14 cellular contexts compared by ENCODE assay signal in the genomic region with DNA sequence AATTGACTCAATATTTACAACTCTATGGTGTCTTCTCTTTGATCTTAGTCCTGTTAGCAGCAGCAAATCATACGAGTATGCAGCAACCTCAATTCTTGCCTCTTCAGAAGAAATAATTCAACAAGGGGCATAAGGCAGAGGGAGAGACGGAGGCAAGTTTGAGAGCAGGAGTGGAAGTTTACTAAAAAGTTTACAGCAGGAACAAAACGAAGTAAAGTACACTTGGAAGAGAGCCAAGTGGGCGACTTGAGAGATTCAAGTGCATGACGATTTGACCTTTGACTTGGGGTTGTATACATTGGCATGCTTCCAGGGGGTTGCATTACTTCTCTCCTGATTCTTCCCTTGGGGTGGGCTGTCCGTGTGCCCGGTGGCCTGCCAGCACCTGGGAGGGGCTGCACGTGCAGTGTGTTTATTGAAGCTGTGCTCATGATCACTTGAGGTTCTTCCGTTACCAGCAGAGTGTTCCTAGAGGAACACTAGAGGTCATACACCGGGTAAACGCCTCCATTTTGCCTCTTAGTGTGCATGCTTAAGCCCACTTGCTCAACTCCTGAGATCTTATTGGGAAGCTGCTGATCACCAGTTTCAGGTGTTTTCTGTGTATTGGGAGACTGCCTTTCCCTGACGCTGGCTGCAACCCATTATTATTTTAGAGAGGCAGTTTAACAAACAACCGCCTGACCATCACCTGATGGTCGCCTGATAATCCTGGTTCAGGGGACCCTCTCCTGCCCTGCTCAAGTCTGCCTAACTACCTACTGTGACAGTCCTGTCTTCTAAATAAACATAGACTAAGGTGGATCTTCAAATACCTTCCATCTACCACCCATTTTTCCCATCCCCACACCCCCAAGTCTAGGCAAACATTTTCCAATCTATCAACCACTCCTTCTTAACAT.
DNase-seq lines count a peak whose midpoint lies in the region; ATAC-seq and TF ChIP-seq lines count a peak whose summit lies in the region.
"Had no signal": no experiment of that assay in that cellular context is flagged by ENCODE, and none has a peak within 500 bp of the region (broad histone marks: within the 10 kb centered on the region; RNA-seq: fewer than 3 reads in every experiment).

No MANE protein-coding gene starts in this region.

- ATAC-seq in activated T-helper 17 cell treated with anti-CD3 and anti-CD28 coated beads, Interleukin-2, amount 50 U/mL, for 72 hours (replicated peaks), result no peak
- peak; percentile 10 to 36 (median 23) for ATAC-seq in right lobe of liver
- no peak for ATAC-seq in CD4-positive, alpha-beta T cell (ENCODE audit: poor library complexity)
- ATAC-seq: PC-3 had no signal

- H3K9me3 ChIP-seq in CD8-positive, alpha-beta memory T cell (ENCODE audit: low read length), result no peaks in the 10 kb centered on the region
- no peaks in the 10 kb centered on the region for H3K9me3 ChIP-seq in right lobe of liver
- no peaks in the 10 kb centered on the region for H3K9me3 ChIP-seq in CD4-positive, alpha-beta T cell (ENCODE audit: control insufficient read depth, low read length)
- no peaks in the 10 kb centered on the region for H3K9me3 ChIP-seq in tibial artery

- no peaks in the 10 kb centered on the region for H3K36me3 ChIP-seq in CD8-positive, alpha-beta memory T cell (ENCODE audit: insufficient read depth, low read length)
- H3K36me3 ChIP-seq in right lobe of liver, result no peaks in the 10 kb centered on the region
- H3K36me3 ChIP-seq in tibial artery, result no peaks in the 10 kb centered on the region

- no peaks in the 10 kb centered on the region for H3K9me3 Mint-ChIP-seq in CD8-positive, alpha-beta memory T cell
- no peaks in the 10 kb centered on the region for H3K9me3 Mint-ChIP-seq in activated T-helper 17 cell treated with anti-CD3 and anti-CD28 coated beads, Interleukin-2, amount 50 U/mL, for 72 hours
- H3K9me3 Mint-ChIP-seq in CD4-positive, alpha-beta T cell, result peaks cover 2% of the 10 kb centered on the region
- H3K9me3 Mint-ChIP-seq: memory B cell had no signal

- no peak overlapping the region for H3K27ac ChIP-seq in CD8-positive, alpha-beta memory T cell (ENCODE audit: low read depth, low read length)
- H3K27ac ChIP-seq in right lobe of liver (no peak overlapping the region), tibial artery (no peak overlapping the region)
- H3K27ac ChIP-seq in CD4-positive, alpha-beta T cell (ENCODE audit: low read depth, low read length), result no peak overlapping the region
- H3K27ac ChIP-seq: epithelial cell of prostate, parathyroid adenoma had no signal

- peaks cover 12 to 27% (median 27%) of the 10 kb centered on the region in 3 donors for H3K4me1 Mint-ChIP-seq in CD8-positive, alpha-beta memory T cell
- H3K4me1 Mint-ChIP-seq in activated T-helper 17 cell treated with anti-CD3 and anti-CD28 coated beads, Interleukin-2, amount 50 U/mL, for 72 hours, result peaks cover 13% of the 10 kb centered on the region
- peaks cover 8% of the 10 kb centered on the region for H3K4me1 Mint-ChIP-seq in CD4-positive, alpha-beta T cell (ENCODE audit: low read depth)

- 22% methylated on average over 9 of the region's 14 CpGs for WGBS in right lobe of liver (ENCODE audit: insufficient coverage, low coverage, low lambda C conversion rate, missing lambda C conversion rate)

- intact Hi-C loops in right lobe of liver (cut with DNase I) (no loop called here), tibial artery (cut with DNase I; ENCODE audit: low total_unique reads) (no loop called here)
- intact Hi-C loops in CD4-positive, alpha-beta T cell (cut with DNase I, micrococcal nuclease), result no loop called here

- peak overlapping the region in 1 of 8 donors; percentile 14 for H3K27ac Mint-ChIP-seq in CD8-positive, alpha-beta memory T cell
- H3K27ac Mint-ChIP-seq in activated T-helper 17 cell treated with anti-CD3 and anti-CD28 coated beads, Interleukin-2, amount 50 U/mL, for 72 hours, result no peak overlapping the region
- no peak overlapping the region for H3K27ac Mint-ChIP-seq in CD4-positive, alpha-beta T cell
- H3K27ac Mint-ChIP-seq: memory B cell had no signal

- DNase-seq in CD8-positive, alpha-beta memory T cell, result no peak
- DNase-seq in NCI-H2029 treated with DMSO at 0.1 percent for 48 hours (lab: John Stamatoyannopoulos, UW) (peak; percentile 83), right lobe of liver (no peak), NCI-H446 treated with DMSO at 0.1 percent for 48 hours (lab: John Stamatoyannopoulos, UW) (no peak), tibial artery (no peak), NK-92 (lab: John Stamatoyannopoulos, UW; ENCODE audit: unreplicated experiment) (no peak)
- no peak for DNase-seq in CD4-positive, alpha-beta T cell
- DNase-seq: activated effector memory CD4-positive, alpha-beta T cell treated with anti-CD3 and anti-CD28 coated beads, Interleukin-2, amount 50 U/mL, for 16 hours; NCI-H1436 treated with DMSO at 0.1 percent for 48 hours; PC-3 had no signal

- H3K27me3 ChIP-seq in CD8-positive, alpha-beta memory T cell (ENCODE audit: insufficient read depth, low read length, poor library complexity, severe bottlenecking), result no peaks in the 10 kb centered on the region
- H3K27me3 ChIP-seq in right lobe of liver (no peaks in the 10 kb centered on the region), tibial artery (no peaks in the 10 kb centered on the region)
- H3K27me3 ChIP-seq in CD4-positive, alpha-beta T cell (ENCODE audit: control insufficient read depth, insufficient read depth, low read length), result no peaks in the 10 kb centered on the region

- CTCF ChIA-PET in CD8-positive, alpha-beta memory T cell (lab: Charles Lee), result no interaction called here
- CTCF ChIA-PET in CD4-positive, alpha-beta T cell (lab: Charles Lee), result no interaction called here

- no peak overlapping the region for H3K4me3 ChIP-seq in CD8-positive, alpha-beta memory T cell (ENCODE audit: low read length)
- H3K4me3 ChIP-seq in right lobe of liver, result no peak overlapping the region
- H3K4me3 ChIP-seq in tibial artery, result no peak overlapping the region

- no peaks in the 10 kb centered on the region for H3K27me3 Mint-ChIP-seq in CD8-positive, alpha-beta memory T cell
- H3K27me3 Mint-ChIP-seq in activated T-helper 17 cell treated with anti-CD3 and anti-CD28 coated beads, Interleukin-2, amount 50 U/mL, for 72 hours, result no peaks in the 10 kb centered on the region
- H3K27me3 Mint-ChIP-seq in CD4-positive, alpha-beta T cell, result no peaks in the 10 kb centered on the region

- TF ChIP-seq CTCF in right lobe of liver (IDR thresholded peaks at IDR 0.05) (no peak), tibial artery (IDR thresholded peaks at IDR 0.05) (no peak)
- no peak for TF ChIP-seq CTCF in CD4-positive, alpha-beta T cell (IDR thresholded peaks at IDR 0.05)

- TF ChIP-seq POLR2A in right lobe of liver (IDR thresholded peaks at IDR 0.05), result no peak

- peak overlapping the region in 6 of 7 donors; percentile 29 to 71 (median 52) for H3K4me3 Mint-ChIP-seq in CD8-positive, alpha-beta memory T cell
- H3K4me3 Mint-ChIP-seq in activated T-helper 17 cell treated with anti-CD3 and anti-CD28 coated beads, Interleukin-2, amount 50 U/mL, for 72 hours, result peak overlapping the region; percentile 30
- no peak overlapping the region for H3K4me3 Mint-ChIP-seq in CD4-positive, alpha-beta T cell
- H3K4me3 Mint-ChIP-seq: memory B cell had no signal

- POLR2A ChIA-PET in CD8-positive, alpha-beta memory T cell (lab: Charles Lee), result no interaction called here
- POLR2A ChIA-PET in CD4-positive, alpha-beta T cell (lab: Charles Lee), result no interaction called here

- H3K4me1 ChIP-seq in CD8-positive, alpha-beta memory T cell (ENCODE audit: insufficient read depth, low read length), result no peaks in the 10 kb centered on the region
- H3K4me1 ChIP-seq in right lobe of liver (no peaks in the 10 kb centered on the region), tibial artery (peaks cover 0 to 9% (median 6%) of the 10 kb centered on the region in 4 donors)
- H3K4me1 ChIP-seq: parathyroid adenoma had no signal

- peaks cover 0 to 1% (median 0%) of the 10 kb centered on the region in 3 donors for H3K36me3 Mint-ChIP-seq in CD8-positive, alpha-beta memory T cell
- no peaks in the 10 kb centered on the region for H3K36me3 Mint-ChIP-seq in activated T-helper 17 cell treated with anti-CD3 and anti-CD28 coated beads, Interleukin-2, amount 50 U/mL, for 72 hours (ENCODE audit: low read depth)
- H3K36me3 Mint-ChIP-seq in CD4-positive, alpha-beta T cell (ENCODE audit: low read depth), result no peaks in the 10 kb centered on the region
- H3K36me3 Mint-ChIP-seq: memory B cell had no signal

Comparison
In these comparisons a context has a peak if more than half of its experiments do, and no peak if none do; other contexts are left out.
1. ATAC-seq: peak in right lobe of liver (4 of 4); none in activated T-helper 17 cell treated with anti-CD3 and anti-CD28 coated beads, Interleukin-2, amount 50 U/mL, for 72 hours (single experiment) and CD4-positive, alpha-beta T cell (single experiment).